Comparison of ENCODE assay signal across 22 cellular contexts in genomic region chr6:120431841-120432240, GRCh38.
DNase-seq lines count a peak whose midpoint lies in the region; ATAC-seq and TF ChIP-seq lines count a peak whose summit lies in the region.
"Had no signal": no experiment of that assay in that cellular context is flagged by ENCODE, and none has a peak within 500 bp of the region (broad histone marks: within the 10 kb centered on the region; RNA-seq: fewer than 3 reads in every experiment).

No MANE protein-coding gene starts in this region.

- H3K9ac ChIP-seq in neural progenitor cell: no peak overlapping the region

- TF ChIP-seq CTCF in left ventricle myocardium inferior (IDR thresholded peaks at IDR 0.05; ENCODE audit: borderline replicate concordance) (no peak), neural progenitor cell (IDR thresholded peaks at IDR 0.05) (no peak), upper lobe of right lung (IDR thresholded peaks at IDR 0.05) (no peak), Peyer's patch (IDR thresholded peaks at IDR 0.05) (no peak)

- no peaks in the 10 kb centered on the region for H3K36me3 ChIP-seq in left ventricle myocardium inferior
- H3K36me3 ChIP-seq in neural progenitor cell: no peaks in the 10 kb centered on the region
- no peaks in the 10 kb centered on the region for H3K36me3 ChIP-seq in upper lobe of right lung
- no peaks in the 10 kb centered on the region for H3K36me3 ChIP-seq in Peyer's patch

- H3K4me1 Mint-ChIP-seq in neural progenitor cell: no peaks in the 10 kb centered on the region
- H3K4me1 Mint-ChIP-seq: IgD-negative memory B cell had no signal

- H3K27ac Mint-ChIP-seq in neural progenitor cell: peak overlapping the region; percentile 1
- H3K27ac Mint-ChIP-seq: CD4-positive, alpha-beta T cell; HFFc6; IgD-negative memory B cell had no signal

- H3K9me3 Mint-ChIP-seq in neural progenitor cell: no peaks in the 10 kb centered on the region

- TF ChIP-seq POLR2A in Peyer's patch (IDR thresholded peaks at IDR 0.05): no peak

- no peaks in the 10 kb centered on the region for H3K36me3 Mint-ChIP-seq in neural progenitor cell
- H3K36me3 Mint-ChIP-seq: IgD-negative memory B cell had no signal

- H3K9me3 ChIP-seq in left ventricle myocardium inferior (replicated peaks) (no peaks in the 10 kb centered on the region), neural progenitor cell (ENCODE audit: low read depth) (no peaks in the 10 kb centered on the region), upper lobe of right lung (no peaks in the 10 kb centered on the region), Peyer's patch (no peaks in the 10 kb centered on the region)
- H3K9me3 ChIP-seq: A549, Caco-2 had no signal

- no peak overlapping the region for H2AFZ ChIP-seq in neural progenitor cell (replicated peaks)

- no peaks in the 10 kb centered on the region for H4K20me1 ChIP-seq in neural progenitor cell (ENCODE audit: low read depth)

- no peak for ATAC-seq in Right ventricle myocardium superior (ENCODE audit: poor library complexity)
- ATAC-seq in upper lobe of right lung: no peak
- no peak for ATAC-seq in stimulated activated naive CD8-positive, alpha-beta T cell treated with anti-CD3 and anti-CD28 coated beads, Interleukin-15, Interleukin-2, amounts not matched to agents 100 U/mL and 50 U/mL, for 24 hours
- no peak for ATAC-seq in GM18511 (IDR thresholded peaks at IDR 0.05; ENCODE audit: unreplicated experiment)
- ATAC-seq: A549, HCT116, HepG2 had no signal

- H3K4me1 ChIP-seq in left ventricle myocardium inferior (no peaks in the 10 kb centered on the region), neural progenitor cell (no peaks in the 10 kb centered on the region), upper lobe of right lung (no peaks in the 10 kb centered on the region), Peyer's patch (no peaks in the 10 kb centered on the region)
- H3K4me1 ChIP-seq: A549, Caco-2 had no signal

- no peaks in the 10 kb centered on the region for H3F3A ChIP-seq in neural progenitor cell (ENCODE audit: low read depth)

- no peak overlapping the region for H3K4me2 ChIP-seq in neural progenitor cell
- H3K4me2 ChIP-seq: A549 had no signal

- H3K4me3 Mint-ChIP-seq in neural progenitor cell: no peak overlapping the region
- H3K4me3 Mint-ChIP-seq: CD4-positive, alpha-beta T cell; HFFc6; IgD-negative memory B cell had no signal

- H3K27me3 ChIP-seq in left ventricle myocardium inferior (ENCODE audit: low read depth) (no peaks in the 10 kb centered on the region), neural progenitor cell (no peaks in the 10 kb centered on the region), upper lobe of right lung (no peaks in the 10 kb centered on the region), Peyer's patch (no peaks in the 10 kb centered on the region)

- no peaks in the 10 kb centered on the region for H3K27me3 Mint-ChIP-seq in neural progenitor cell (ENCODE audit: insufficient read depth, low read depth)
- H3K27me3 Mint-ChIP-seq: CD4-positive, alpha-beta T cell; IgD-negative memory B cell had no signal

- peak; percentile 26 for DNase-seq in Right ventricle myocardium superior
- DNase-seq in left ventricle myocardium inferior: no peak
- DNase-seq in neural progenitor cell (ENCODE audit: low spot score): no peak
- peak; percentile 40 for DNase-seq in upper lobe of right lung
- DNase-seq in stimulated activated naive CD8-positive, alpha-beta T cell treated with anti-CD3 and anti-CD28 coated beads, Interleukin-15, Interleukin-2, amounts not matched to agents 100 U/mL and 50 U/mL, for 24 hours: no peak
- DNase-seq in Peyer's patch: no peak
- DNase-seq: AML-193; Caco-2; CD4-positive, alpha-beta T cell; DMS153; DMS79; GDM1; GOT3; H7; HFFc6 had no signal

- H3K79me2 ChIP-seq in neural progenitor cell (ENCODE audit: low read depth): no peaks in the 10 kb centered on the region

- no peak overlapping the region for H3K4me3 ChIP-seq in left ventricle myocardium inferior
- no peak overlapping the region for H3K4me3 ChIP-seq in neural progenitor cell
- H3K4me3 ChIP-seq in upper lobe of right lung: no peak overlapping the region
- no peak overlapping the region for H3K4me3 ChIP-seq in Peyer's patch
- H3K4me3 ChIP-seq: A549 had no signal

- intact Hi-C loops in Right ventricle myocardium superior (cut with DNase I) (no loop called here), left ventricle myocardium inferior (cut with micrococcal nuclease) (no loop called here), upper lobe of right lung (cut with DNase I) (no loop called here)

- H3K27ac ChIP-seq in left ventricle myocardium inferior (replicated peaks) (no peak overlapping the region), neural progenitor cell (no peak overlapping the region), upper lobe of right lung (no peak overlapping the region), Peyer's patch (no peak overlapping the region)
- H3K27ac ChIP-seq: 22Rv1, A549, C4-2B had no signal

Comparison
In these comparisons a context has a peak if more than half of its experiments do, and no peak if none do; other contexts are left out.
1. DNase-seq: peak in Right ventricle myocardium superior (single experiment) and upper lobe of right lung (single experiment); none in left ventricle myocardium inferior (single experiment), neural progenitor cell (single experiment), stimulated activated naive CD8-positive, alpha-beta T cell treated with anti-CD3 and anti-CD28 coated beads, Interleukin-15, Interleukin-2, amounts not matched to agents 100 U/mL and 50 U/mL, for 24 hours (single experiment) and Peyer's patch (0 of 3).